ENCODE assay signal across 1 cellular context in genomic region chr12:41899577-41899976, GRCh38.
TF ChIP-seq lines count a peak whose summit lies in the region.

No MANE protein-coding gene starts in this region.

TF ChIP-seq in HepG2, 621 proteins besides CTCF, POLR2A, EP300 and RAD21 (continued from another document):
- TF ChIP-seq, protein P1, sequence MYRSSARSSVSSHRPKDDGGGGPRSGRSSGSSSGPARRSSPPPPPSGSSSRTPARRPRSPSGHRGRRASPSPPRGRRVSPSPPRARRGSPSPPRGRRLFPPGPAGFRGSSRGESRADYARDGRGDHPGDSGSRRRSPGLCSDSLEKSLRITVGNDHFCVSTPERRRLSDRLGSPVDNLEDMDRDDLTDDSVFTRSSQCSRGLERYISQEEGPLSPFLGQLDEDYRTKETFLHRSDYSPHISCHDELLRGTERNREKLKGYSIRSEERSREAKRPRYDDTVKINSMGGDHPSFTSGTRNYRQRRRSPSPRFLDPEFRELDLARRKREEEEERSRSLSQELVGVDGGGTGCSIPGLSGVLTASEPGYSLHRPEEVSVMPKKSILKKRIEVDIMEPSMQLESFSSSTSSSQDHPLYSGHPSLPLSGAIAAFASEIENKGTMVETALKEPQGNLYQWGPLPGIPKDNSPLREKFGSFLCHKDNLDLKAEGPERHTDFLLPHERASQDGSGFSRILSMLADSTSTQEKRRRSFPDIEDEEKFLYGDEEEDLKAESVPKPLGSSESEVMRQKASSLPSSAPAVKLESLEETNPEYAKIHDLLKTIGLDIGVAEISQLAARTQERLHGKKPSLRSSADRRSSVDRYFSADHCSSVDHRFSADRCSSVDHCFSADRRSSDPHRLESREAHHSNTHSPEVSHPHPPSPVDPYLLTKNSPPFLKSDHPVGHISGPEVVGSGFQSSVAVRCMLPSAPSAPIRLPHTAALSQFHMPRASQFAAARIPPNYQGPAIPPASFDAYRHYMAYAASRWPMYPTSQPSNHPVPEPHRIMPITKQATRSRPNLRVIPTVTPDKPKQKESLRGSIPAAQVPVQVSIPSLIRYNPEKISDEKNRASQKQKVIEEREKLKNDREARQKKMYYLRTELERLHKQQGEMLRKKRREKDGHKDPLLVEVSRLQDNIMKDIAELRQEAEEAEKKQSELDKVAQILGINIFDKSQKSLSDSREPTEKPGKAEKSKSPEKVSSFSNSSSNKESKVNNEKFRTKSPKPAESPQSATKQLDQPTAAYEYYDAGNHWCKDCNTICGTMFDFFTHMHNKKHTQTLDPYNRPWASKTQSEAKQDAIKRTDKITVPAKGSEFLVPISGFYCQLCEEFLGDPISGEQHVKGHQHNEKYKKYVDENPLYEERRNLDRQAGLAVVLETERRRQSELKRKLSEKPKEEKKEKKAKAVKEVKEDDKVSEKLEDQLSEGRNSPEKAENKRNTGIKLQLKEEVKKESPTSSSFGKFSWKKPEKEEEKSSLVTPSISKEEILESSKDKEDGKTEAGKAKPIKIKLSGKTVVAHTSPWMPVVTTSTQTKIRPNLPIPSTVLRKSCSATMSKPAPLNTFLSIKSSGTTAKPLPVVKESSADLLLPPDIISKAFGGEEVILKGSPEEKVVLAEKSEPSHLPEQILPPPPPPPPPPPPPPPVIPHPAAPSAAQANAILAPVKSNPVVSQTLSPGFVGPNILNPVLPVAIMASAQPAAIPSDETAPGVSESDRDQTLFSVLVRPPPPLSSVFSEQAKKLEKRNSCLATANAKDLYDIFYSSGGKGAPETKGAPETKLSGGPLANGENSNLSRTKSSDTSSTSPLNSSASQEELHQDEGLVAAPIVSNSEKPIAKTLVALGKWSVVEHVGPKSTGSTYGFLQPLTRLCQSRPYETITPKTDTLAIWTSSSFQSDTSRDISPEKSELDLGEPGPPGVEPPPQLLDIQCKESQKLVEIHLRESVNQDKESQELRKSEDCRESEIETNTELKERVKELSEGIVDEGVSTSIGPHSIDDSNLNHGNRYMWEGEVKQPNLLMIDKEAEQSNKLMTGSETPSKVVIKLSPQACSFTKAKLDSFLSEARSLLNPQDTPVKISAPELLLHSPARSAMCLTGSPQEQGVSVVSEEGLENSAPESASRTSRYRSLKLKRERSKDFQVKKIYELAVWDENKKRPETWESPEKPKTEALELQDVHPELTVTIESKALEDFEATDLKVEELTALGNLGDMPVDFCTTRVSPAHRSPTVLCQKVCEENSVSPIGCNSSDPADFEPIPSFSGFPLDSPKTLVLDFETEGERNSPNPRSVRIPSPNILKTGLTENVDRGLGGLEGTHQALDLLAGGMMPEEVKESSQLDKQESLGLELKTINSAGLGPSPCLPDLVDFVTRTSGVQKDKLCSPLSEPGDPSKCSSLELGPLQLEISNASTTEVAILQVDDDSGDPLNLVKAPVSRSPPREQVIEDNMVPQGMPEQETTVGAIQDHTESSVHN (CRISPR knock-in tag; IDR thresholded peaks at IDR 0.05) = no peak
- TF ChIP-seq GMEB1 (CRISPR knock-in tag; IDR thresholded peaks at IDR 0.05; ENCODE audit: borderline replicate concordance) (no peak), BHLHE40 (IDR thresholded peaks at IDR 0.05; ENCODE audit: low read length) (no peak)
